30 cellular contexts compared by ENCODE assay signal in genomic region chr1:15277370-15277769, GRCh38. TPM values are rescaled to one million over a fixed set of nuclear protein-coding genes. Genes with fewer than 3 reads are reported as not detected.
"Had no signal": no experiment of that assay in that cellular context is flagged by ENCODE, and none has a peak within 500 bp of the region (broad histone marks: within the 10 kb centered on the region; RNA-seq: fewer than 3 reads in every experiment).

No MANE protein-coding gene starts in this region.

- H3K4me3 Mint-ChIP-seq: activated CD4-positive, alpha-beta memory T cell treated with anti-CD3 and anti-CD28 coated beads, Interleukin-2, amount 10 ng/mL, durations not matched to agents 7 days and 5 days; activated CD4-positive, alpha-beta T cell treated with anti-CD3 and anti-CD28 coated beads, Interleukin-2, amount 10 ng/mL, durations not matched to agents 7 days and 5 days; activated naive CD4-positive, alpha-beta T cell treated with anti-CD3 and anti-CD28 coated beads, Interleukin-2, amount 50 U/mL, for 24 hours; activated naive CD8-positive, alpha-beta T cell treated with anti-CD3 and anti-CD28 coated beads, Interleukin-2, amount 50 U/mL, for 24 hours; central memory CD8-positive, alpha-beta T cell; effector memory CD8-positive, alpha-beta T cell; nephron; stimulated activated memory B cell treated with anti-CD40 and anti-IgM and Interleukin-4, amounts not matched to agents 10 μg/mL and 1 μg/mL and 100 μg/mL, for 72 hours; stimulated activated naive CD8-positive, alpha-beta T cell treated with anti-CD3 and anti-CD28 coated beads, Interleukin-15, amount 100 ng/mL, for 72 hours; T-helper 2 cell treated with Interferon-gamma antibody and Interleukin-4, amounts not matched to agents 5 μg/mL and 100 μg/mL, for 36 hours had no signal

- H3K27me3 ChIP-seq: breast epithelium, hepatocyte had no signal

- H3K36me3 ChIP-seq: breast epithelium, gastrocnemius medialis, left ventricle myocardium inferior, upper lobe of right lung had no signal

- H3K27ac Mint-ChIP-seq: activated CD4-positive, alpha-beta memory T cell treated with anti-CD3 and anti-CD28 coated beads, Interleukin-2, amount 10 ng/mL, durations not matched to agents 7 days and 5 days; activated CD4-positive, alpha-beta T cell treated with anti-CD3 and anti-CD28 coated beads, Interleukin-2, amount 10 ng/mL, durations not matched to agents 7 days and 5 days; activated naive CD4-positive, alpha-beta T cell treated with anti-CD3 and anti-CD28 coated beads, Interleukin-2, amount 50 U/mL, for 24 hours; activated naive CD8-positive, alpha-beta T cell treated with anti-CD3 and anti-CD28 coated beads, Interleukin-2, amount 50 U/mL, for 24 hours; activated T-helper 2 cell treated with anti-CD3 and anti-CD28 coated beads, Interferon-gamma antibody, Interleukin-2, Interleukin-4, amounts not matched to agents 10 μg/mL and 5 μg/mL and 100 μg/mL, durations not matched to agents 14 hours and 24 hours and 36 hours; effector memory CD8-positive, alpha-beta T cell; nephron; stimulated activated memory B cell treated with anti-CD40 and anti-IgM and Interleukin-4, amounts not matched to agents 10 μg/mL and 1 μg/mL and 100 μg/mL, for 72 hours; stimulated activated naive CD8-positive, alpha-beta T cell treated with anti-CD3 and anti-CD28 coated beads, Interleukin-15, amount 100 ng/mL, for 72 hours; T-helper 2 cell treated with Interferon-gamma antibody and Interleukin-4, amounts not matched to agents 5 μg/mL and 100 μg/mL, for 36 hours had no signal

- H3K4me2 ChIP-seq: hepatocyte had no signal

- ATAC-seq: activated naive CD8-positive, alpha-beta T cell treated with anti-CD3 and anti-CD28 coated beads, Interleukin-2, amount 50 U/mL, for 24 hours; effector memory CD8-positive, alpha-beta T cell; gastrocnemius medialis; sciatic nerve; stimulated activated memory B cell treated with anti-CD40 and anti-IgM and Interleukin-4, amounts not matched to agents 10 μg/mL and 1 μg/mL and 100 μg/mL, for 72 hours; stimulated activated naive CD8-positive, alpha-beta T cell treated with anti-CD3 and anti-CD28 coated beads, Interleukin-15, amount 100 ng/mL, for 72 hours; upper lobe of right lung had no signal

- H3K4me3 ChIP-seq: breast epithelium, dorsolateral prefrontal cortex, gastrocnemius medialis, hepatocyte, left ventricle myocardium inferior, lung, skin epidermis, upper lobe of right lung had no signal

- H3K4me1 Mint-ChIP-seq: activated naive CD4-positive, alpha-beta T cell treated with anti-CD3 and anti-CD28 coated beads, Interleukin-2, amount 50 U/mL, for 24 hours; central memory CD8-positive, alpha-beta T cell; nephron had no signal

- DNase-seq: activated CD4-positive, alpha-beta memory T cell treated with anti-CD3 and anti-CD28 coated beads, Interleukin-2, amount 10 ng/mL, durations not matched to agents 7 days and 5 days; activated CD4-positive, alpha-beta T cell treated with anti-CD3 and anti-CD28 coated beads for 1 hour; activated CD4-positive, alpha-beta T cell treated with anti-CD3 and anti-CD28 coated beads, Interleukin-2, amount 10 ng/mL, durations not matched to agents 7 days and 5 days; activated naive CD8-positive, alpha-beta T cell treated with anti-CD3 and anti-CD28 coated beads, Interleukin-2, amount 50 U/mL, for 24 hours; activated T-cell treated with anti-CD3 and anti-CD28 coated beads, Interleukin-2, amount 50 U/mL, for 48 hours; amygdala; dorsolateral prefrontal cortex; effector memory CD8-positive, alpha-beta T cell; erythroblast; gastrocnemius medialis; glutamatergic neuron; left ventricle myocardium inferior; stimulated activated CD4-positive, alpha-beta T cell treated with anti-CD3 and anti-CD28 coated beads, Interleukin-4, amount 100 ng/mL, for 4 hours; stimulated activated CD8-positive, alpha-beta memory T cell treated with anti-CD3 and anti-CD28 coated beads, Interleukin-4, amount 100 ng/mL, for 48 hours; stimulated activated naive CD8-positive, alpha-beta T cell treated with anti-CD3 and anti-CD28 coated beads, Interleukin-15, amount 100 ng/mL, for 72 hours; substantia nigra; T-helper 1 cell; upper lobe of right lung had no signal

- H3K4me1 ChIP-seq: breast epithelium, gastrocnemius medialis had no signal

- H3K79me2 ChIP-seq: hepatocyte had no signal

- H3K9me3 ChIP-seq: breast epithelium, gastrocnemius medialis, left ventricle myocardium inferior, upper lobe of right lung had no signal

- H3K27ac ChIP-seq: breast epithelium, dorsolateral prefrontal cortex, gastrocnemius medialis, hepatocyte, left ventricle myocardium inferior, skin epidermis, upper lobe of right lung had no signal

- FAIRE-seq: colon had no signal

- H3K36me3 Mint-ChIP-seq: activated naive CD4-positive, alpha-beta T cell treated with anti-CD3 and anti-CD28 coated beads, Interleukin-2, amount 50 U/mL, for 24 hours; stimulated activated memory B cell treated with anti-CD40 and anti-IgM and Interleukin-4, amounts not matched to agents 10 μg/mL and 1 μg/mL and 100 μg/mL, for 72 hours had no signal

- H2AFZ ChIP-seq: hepatocyte had no signal

- H3K9me3 Mint-ChIP-seq: activated CD4-positive, alpha-beta memory T cell treated with anti-CD3 and anti-CD28 coated beads, Interleukin-2, amount 10 ng/mL, durations not matched to agents 7 days and 5 days; activated CD4-positive, alpha-beta T cell treated with anti-CD3 and anti-CD28 coated beads, Interleukin-2, amount 10 ng/mL, durations not matched to agents 7 days and 5 days; activated naive CD4-positive, alpha-beta T cell treated with anti-CD3 and anti-CD28 coated beads, Interleukin-2, amount 50 U/mL, for 24 hours; activated naive CD8-positive, alpha-beta T cell treated with anti-CD3 and anti-CD28 coated beads, Interleukin-2, amount 50 U/mL, for 24 hours; activated T-helper 2 cell treated with anti-CD3 and anti-CD28 coated beads, Interferon-gamma antibody, Interleukin-2, Interleukin-4, amounts not matched to agents 10 μg/mL and 5 μg/mL and 100 μg/mL, durations not matched to agents 14 hours and 24 hours and 36 hours; central memory CD8-positive, alpha-beta T cell; effector memory CD8-positive, alpha-beta T cell; nephron; stimulated activated memory B cell treated with anti-CD40 and anti-IgM and Interleukin-4, amounts not matched to agents 10 μg/mL and 1 μg/mL and 100 μg/mL, for 72 hours; stimulated activated naive CD8-positive, alpha-beta T cell treated with anti-CD3 and anti-CD28 coated beads, Interleukin-15, amount 100 ng/mL, for 72 hours; T-helper 2 cell treated with Interferon-gamma antibody and Interleukin-4, amounts not matched to agents 5 μg/mL and 100 μg/mL, for 36 hours had no signal

RNA-seq across cellular contexts. Expression of gene FHAD1, which starts 30.3 kb away (rescaled TPM):
- total RNA-seq: activated CD4-positive, alpha-beta T cell treated with anti-CD3 and anti-CD28 coated beads, Interleukin-2, amount 10 ng/mL, durations not matched to agents 7 days and 5 days; activated T-helper 2 cell treated with anti-CD3 and anti-CD28 coated beads, Interferon-gamma antibody, Interleukin-2, Interleukin-4, amounts not matched to agents 10 μg/mL and 5 μg/mL and 100 μg/mL, durations not matched to agents 14 hours and 24 hours and 36 hours; gastrocnemius medialis; left ventricle myocardium inferior had no signal
